ENCODE assay signal across 8 cellular contexts in genomic region chr1:202860744-202861419, GRCh38. TPM values are rescaled to one million over a fixed set of nuclear protein-coding genes. Genes with fewer than 3 reads are reported as not detected.
DNase-seq lines count a peak whose midpoint lies in the region; ATAC-seq, FAIRE-seq and TF ChIP-seq lines count a peak whose summit lies in the region.

No MANE protein-coding gene starts in this region.

- H3K4me1 ChIP-seq in kidney (ENCODE audit: control insufficient read depth in 1 of 2, insufficient read depth in 1 of 2, low read depth in 1 of 2, low read length in 2 of 2): peaks cover 11 to 26% of the 10 kb centered on the region in 2 donors

- intact Hi-C loops in kidney (cut with DNase I): no loop called here

- peak overlapping the region in 1 of 2 donors; percentile 55 for H3K9ac ChIP-seq in kidney (ENCODE audit: low read length in 2 of 2)

- H3K36me3 Mint-ChIP-seq in T-helper 1 cell treated with Interleukin-12 subunit alpha and Interleukin-12 subunit beta and Interleukin-4 antibody, amounts not matched to agents 30 μg/mL and 1 μg/mL, for 36 hours (ENCODE audit: low read depth): no peaks in the 10 kb centered on the region

- no peak overlapping the region for H3K27ac Mint-ChIP-seq in T-helper 1 cell treated with Interleukin-12 subunit alpha and Interleukin-12 subunit beta and Interleukin-4 antibody, amounts not matched to agents 30 μg/mL and 1 μg/mL, for 36 hours

- FAIRE-seq in HTR-8/SVneo (lab: Jason Lieb, UNC) (no peak), kidney (lab: Jason Lieb, UNC) (no peak)

- H3K27ac ChIP-seq in kidney (ENCODE audit: low read depth in 2 of 2, low read length in 2 of 2): peak overlapping the region; percentile 59 to 63

- H3K4me3 Mint-ChIP-seq in T-helper 1 cell treated with Interleukin-12 subunit alpha and Interleukin-12 subunit beta and Interleukin-4 antibody, amounts not matched to agents 30 μg/mL and 1 μg/mL, for 36 hours: peak overlapping the region; percentile 80

- H3K9me3 Mint-ChIP-seq in T-helper 1 cell treated with Interleukin-12 subunit alpha and Interleukin-12 subunit beta and Interleukin-4 antibody, amounts not matched to agents 30 μg/mL and 1 μg/mL, for 36 hours: no peaks in the 10 kb centered on the region

- H3K36me3 ChIP-seq in kidney (ENCODE audit: control insufficient read depth in 1 of 2, insufficient read depth in 2 of 2, low read length in 2 of 2): no peaks in the 10 kb centered on the region

- no peak for DNase-seq in T-helper 1 cell
- DNase-seq in HTR-8/SVneo (ENCODE audit: insufficient read length, low spot score): peak; percentile 74
- peak; percentile 83 to 99 for DNase-seq in T47D (ENCODE audit: low read depth in 1 of 2, low spot score in 1 of 2)
- DNase-seq in kidney: peak; percentile 77
- DNase-seq in stimulated activated CD4-positive, alpha-beta T cell treated with anti-CD3 and anti-CD28 coated beads, Interleukin-15, amount 100 ng/mL, for 48 hours (ENCODE audit: low read depth in 2 of 2): peak; percentile 14 to 19

- peak overlapping the region; percentile 70 to 81 for H3K4me3 ChIP-seq in kidney (ENCODE audit: low read length in 2 of 2)

- peaks cover 59% of the 10 kb centered on the region for H3K27me3 Mint-ChIP-seq in T-helper 1 cell treated with Interleukin-12 subunit alpha and Interleukin-12 subunit beta and Interleukin-4 antibody, amounts not matched to agents 30 μg/mL and 1 μg/mL, for 36 hours (ENCODE audit: low read depth)

- peaks cover 14% of the 10 kb centered on the region for H3K4me1 Mint-ChIP-seq in T-helper 1 cell treated with Interleukin-12 subunit alpha and Interleukin-12 subunit beta and Interleukin-4 antibody, amounts not matched to agents 30 μg/mL and 1 μg/mL, for 36 hours (ENCODE audit: low read depth)

- in situ Hi-C loops in T47D (cut with HindIII; ENCODE audit: low pct_unique_long_range_greater_than_20kb, low sequenced_read_pairs): no loop called here

- H3K9me3 ChIP-seq in kidney (ENCODE audit: control insufficient read depth in 1 of 2, low read length in 2 of 2): no peaks in the 10 kb centered on the region

- no peak for TF ChIP-seq CTCF in kidney (IDR thresholded peaks at IDR 0.05; ENCODE audit: borderline replicate concordance, extremely low read depth, insufficient read depth)

- peak; percentile 78 for ATAC-seq in SK-N-SH treated with all-trans-retinoic acid at 6 μM for 48 hours
- ATAC-seq in GM21576 (IDR thresholded peaks at IDR 0.05; ENCODE audit: unreplicated experiment): no peak

TF ChIP-seq in SK-N-SH treated with all-trans-retinoic acid at 6 μM for 48 hours, 23 proteins besides CTCF, POLR2A, EP300 and RAD21:
- TF ChIP-seq ZFP3 (CRISPR knock-in tag; IDR thresholded peaks at IDR 0.05): 0 out of 2 replicates have a peak, but pooled peaks have one; percentile 30
- no peak for TF ChIP-seq BACH2 (CRISPR knock-in tag; IDR thresholded peaks at IDR 0.05; ENCODE audit: borderline replicate concordance)
- TF ChIP-seq CSDC2 (CRISPR knock-in tag; IDR thresholded peaks at IDR 0.05): no peak
- TF ChIP-seq ZC3H10 (CRISPR knock-in tag; IDR thresholded peaks at IDR 0.05): no peak

RNA-seq across cellular contexts. Expression of gene RABIF, which starts 28.1 kb away (rescaled TPM):
- 8.7 TPM for total RNA-seq in kidney
- polyA plus RNA-seq in kidney (ENCODE audit: insufficient read depth, low read depth, low replicate concordance): 9.4 TPM

RNA-seq across cellular contexts. Expression of gene PCAT6, which starts 50.1 kb away (rescaled TPM):
- total RNA-seq in kidney: 2.0 TPM
- polyA plus RNA-seq in kidney (ENCODE audit: insufficient read depth, low read depth, low replicate concordance): 5.8 TPM

RNA-seq across cellular contexts. Expression of gene KDM5B, which starts 52.7 kb away (rescaled TPM):
- 55.5 TPM for total RNA-seq in kidney
- polyA plus RNA-seq in kidney (ENCODE audit: insufficient read depth, low read depth, low replicate concordance): 10.7 TPM

Comparison
In these comparisons a context has a peak if more than half of its experiments do, and no peak if none do; other contexts are left out.
1. DNase-seq: peak in HTR-8/SVneo (single experiment), T47D (2 of 2), kidney (single experiment) and stimulated activated CD4-positive, alpha-beta T cell treated with anti-CD3 and anti-CD28 coated beads, Interleukin-15, amount 100 ng/mL, for 48 hours (2 of 2); none in T-helper 1 cell (0 of 5).